In genomic region chr9:91727316-91727861, GRCh38 we compare ENCODE assay signal across 8 cellular contexts.
DNase-seq lines count a peak whose midpoint lies in the region; ATAC-seq and TF ChIP-seq lines count a peak whose summit lies in the region.

No MANE protein-coding gene starts in this region.

- in situ Hi-C loops in ACHN (cut with HindIII; ENCODE audit: low pct_ligation_motif_present, low pct_unique_long_range_greater_than_20kb, low sequenced_read_pairs): no loop called here

- CTCF ChIA-PET in RWPE1 (lab: Yijun Ruan, JAX): interaction anchor here (0.6 to 2.6 kb wide), 24 partner anchors 9 to 812 kb away, joined by 3 to 22 read pairs (median 3); partner anchors contain the start of gene NFIL3

- POLR2A ChIA-PET in RWPE1 (lab: Yijun Ruan, JAX; ENCODE audit: low non-redundant PET): no interaction called here

- H3K27ac ChIP-seq in RWPE1 (no peak overlapping the region), coronary artery (no peak overlapping the region), thyroid gland (no peak overlapping the region)

- peaks cover 4 to 15% of the 10 kb centered on the region in 2 donors for H3K36me3 ChIP-seq in thyroid gland

- H3K4me1 ChIP-seq in thyroid gland: no peaks in the 10 kb centered on the region

- no peak overlapping the region for H3K4me3 ChIP-seq in coronary artery
- H3K4me3 ChIP-seq in thyroid gland (replicated peaks in 1 of 3): no peak overlapping the region

- DNase-seq in ACHN (peak; percentile 50), ELF-1 (ENCODE audit: low read depth, low spot score) (peak; percentile 81), HS-5 (ENCODE audit: low read depth) (peak; percentile 39), RWPE1 (ENCODE audit: low spot score) (peak; percentile 87), coronary artery (ENCODE audit: low spot score) (no peak), lung microvascular endothelial cell (ENCODE audit: low read depth in 2 of 2) (peak; percentile 44 to 61), thyroid gland (peak; percentile 19 to 21)

- H3K27me3 ChIP-seq in thyroid gland: no peaks in the 10 kb centered on the region

- peak; percentile 95 for TF ChIP-seq CTCF in RWPE1 (conservative IDR thresholded peaks at IDR 0.05; ENCODE audit: low read depth)
- peak; percentile 39 for TF ChIP-seq CTCF in coronary artery (IDR thresholded peaks at IDR 0.05)
- peak; percentile 39 to 69 (median 54) for TF ChIP-seq CTCF in thyroid gland (IDR thresholded peaks at IDR 0.05)

- WGBS in thyroid gland, 2 donors: 46 to 53% methylated on average over 5 to 7 of the region's 7 CpGs

- intact Hi-C loops in thyroid gland (cut with DNase I): loop anchor here (5.0 kb wide), 1 partner anchor 815 kb away; no protein-coding TSS in a partner anchor

- TF ChIP-seq POLR2A in thyroid gland (IDR thresholded peaks at IDR 0.05): no peak

- no peaks in the 10 kb centered on the region for H3K9me3 ChIP-seq in thyroid gland

- ATAC-seq in GM18502 (IDR thresholded peaks at IDR 0.05; ENCODE audit: poor library complexity, unreplicated experiment): no peak

Comparison
In these comparisons a context has a peak if more than half of its experiments do, and no peak if none do; other contexts are left out.
1. CTCF ChIP-seq: peak in every context shown above with its lines; median percentile 95 in RWPE1; 54 in thyroid gland; 39 in coronary artery.